In the genomic region with DNA sequence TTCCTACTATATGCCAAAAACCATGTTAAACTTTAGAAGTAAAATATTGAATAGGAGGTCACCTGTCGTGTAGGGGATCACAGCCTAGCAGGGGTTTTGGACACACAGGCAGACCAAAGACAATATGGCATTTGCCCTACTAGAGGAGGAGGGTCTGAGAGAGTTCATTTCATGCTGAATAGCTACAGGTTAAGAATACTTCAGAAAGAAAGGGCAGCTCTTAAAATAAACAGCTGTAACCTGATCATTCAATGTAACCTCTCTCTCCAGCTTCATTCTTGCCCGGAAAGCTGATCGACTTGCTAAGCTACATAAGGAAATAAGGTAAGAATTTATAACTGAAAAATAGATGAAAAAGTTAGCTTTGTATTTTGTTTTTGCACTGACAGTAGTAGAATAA, we compare ENCODE assay signal across 25 cellular contexts.
DNase-seq lines count a peak whose midpoint lies in the region; ATAC-seq, FAIRE-seq and TF ChIP-seq lines count a peak whose summit lies in the region.
"Had no signal": no experiment of that assay in that cellular context is flagged by ENCODE, and none has a peak within 500 bp of the region (broad histone marks: within the 10 kb centered on the region; RNA-seq: fewer than 3 reads in every experiment).

No MANE protein-coding gene starts in this region.

- H3K4me3 ChIP-seq in choroid plexus epithelial cell (ENCODE audit: low read depth, low read length) (no peak overlapping the region), pancreas (no peak overlapping the region), suprapubic skin (no peak overlapping the region)
- H3K4me3 ChIP-seq: BLaER1, GM12878, Peyer's patch, SJSA1 had no signal

- WGBS in pancreas, 2 donors, result 46 to 58% methylated on average over 3 of the region's 3 CpGs
- WGBS in suprapubic skin, result 64% methylated on average over 3 of the region's 3 CpGs

- H3K36me3 ChIP-seq in pancreas (peaks cover 0 to 8% (median 0%) of the 10 kb centered on the region in 3 donors), suprapubic skin (peaks cover 20% of the 10 kb centered on the region)
- H3K36me3 ChIP-seq: BLaER1, SJSA1 had no signal

- TF ChIP-seq CTCF in choroid plexus epithelial cell (conservative IDR thresholded peaks at IDR 0.05; ENCODE audit: low read depth, low read length), result no peak
- TF ChIP-seq CTCF in pancreas (IDR thresholded peaks at IDR 0.05), result no peak
- TF ChIP-seq CTCF in suprapubic skin (IDR thresholded peaks at IDR 0.05), result no peak

- DNase-seq in NCI-H2107 treated with DMSO at 0.1 percent for 48 hours (lab: John Stamatoyannopoulos, UW; ENCODE audit: unreplicated experiment) (peak; percentile 0), NCI-H2107 (lab: John Stamatoyannopoulos, UW) (no peak), NCI-H2029 (lab: John Stamatoyannopoulos, UW) (peak; percentile 63), choroid plexus epithelial cell (ENCODE audit: low read depth) (peak; percentile 35), pancreas (no peak), NCI-H774 (lab: John Stamatoyannopoulos, UW) (no peak), suprapubic skin (ENCODE audit: low spot score in 2 of 2) (no peak)
- DNase-seq: ACHN; CD4-positive, alpha-beta T cell; COR-L47; DND-41; H9; KG1; NCI-H1105; NCI-H1694; NCI-H526 treated with DMSO at 0.1 percent for 48 hours; NK-92 treated with Interleukin-12 subunit alpha and Interleukin-12 subunit beta, amount 100 ng/mL, for 24 hours; Peyer's patch; T-helper 1 cell had no signal

- no peak for TF ChIP-seq EP300 in suprapubic skin (IDR thresholded peaks at IDR 0.05)

- ATAC-seq in pancreas (no peak), HG03342 (IDR thresholded peaks at IDR 0.05; ENCODE audit: unreplicated experiment) (no peak)
- ATAC-seq: GM12878 had no signal

- peak; percentile 13 for FAIRE-seq in pancreas (lab: Jason Lieb, UNC)
- FAIRE-seq: GM12878, HTR-8/SVneo had no signal

- intact Hi-C loops in pancreas (cut with DNase I), result no loop called here

- H3K27me3 ChIP-seq in pancreas (peaks cover 0 to 10% (median 0%) of the 10 kb centered on the region in 4 donors), suprapubic skin (no peaks in the 10 kb centered on the region)
- H3K27me3 ChIP-seq: Peyer's patch, SJSA1 had no signal

- H3K4me1 ChIP-seq in pancreas (no peaks in the 10 kb centered on the region), suprapubic skin (no peaks in the 10 kb centered on the region)
- H3K4me1 ChIP-seq: BLaER1, Peyer's patch, SJSA1 had no signal

- H3K9me3 ChIP-seq in pancreas, result no peaks in the 10 kb centered on the region
- no peaks in the 10 kb centered on the region for H3K9me3 ChIP-seq in suprapubic skin
- H3K9me3 ChIP-seq: BLaER1, Peyer's patch, SJSA1 had no signal

- no peak for TF ChIP-seq POLR2A in suprapubic skin (IDR thresholded peaks at IDR 0.05)

- no peak overlapping the region for H3K27ac ChIP-seq in pancreas
- no peak overlapping the region for H3K27ac ChIP-seq in suprapubic skin
- H3K27ac ChIP-seq: 22Rv1, BLaER1, Peyer's patch, SJSA1 had no signal

Comparison
In these comparisons a context has a peak if more than half of its experiments do, and no peak if none do; other contexts are left out.
1. DNase-seq: peak in NCI-H2107 treated with DMSO at 0.1 percent for 48 hours (single experiment), NCI-H2029 (single experiment) and choroid plexus epithelial cell (single experiment); none in NCI-H2107 (single experiment), pancreas (0 of 6), NCI-H774 (single experiment) and suprapubic skin (0 of 2).